ENCODE assay signal across 18 cellular contexts in genomic region chr3:161393803-161394202, GRCh38.
DNase-seq lines count a peak whose midpoint lies in the region; ATAC-seq, FAIRE-seq and TF ChIP-seq lines count a peak whose summit lies in the region.
"Had no signal": no experiment of that assay in that cellular context is flagged by ENCODE, and none has a peak within 500 bp of the region (broad histone marks: within the 10 kb centered on the region; RNA-seq: fewer than 3 reads in every experiment).

No MANE protein-coding gene starts in this region.

- FAIRE-seq in GM18507 (lab: Jason Lieb, UNC) = peak; percentile 76
- FAIRE-seq: endometrium had no signal

- peaks cover 50% of the 10 kb centered on the region for H3K4me1 Mint-ChIP-seq in central memory CD8-positive, alpha-beta T cell
- H3K4me1 Mint-ChIP-seq: H9 had no signal

- no peaks in the 10 kb centered on the region for H3K36me3 Mint-ChIP-seq in central memory CD8-positive, alpha-beta T cell (ENCODE audit: insufficient read depth)
- H3K36me3 Mint-ChIP-seq: activated CD4-positive, alpha-beta memory T cell treated with anti-CD3 and anti-CD28 coated beads for 36 hours had no signal

- no peak overlapping the region for H3K4me3 Mint-ChIP-seq in central memory CD8-positive, alpha-beta T cell
- H3K4me3 Mint-ChIP-seq: activated CD4-positive, alpha-beta memory T cell treated with anti-CD3 and anti-CD28 coated beads for 36 hours; activated T-helper 1 cell treated with anti-CD3 and anti-CD28 coated beads, Interleukin-12 subunit alpha, Interleukin-12 subunit beta, Interleukin-2, Interleukin-4 antibody, amounts not matched to agents 30 ng/mL and 10 ng/mL and 1 ng/mL, durations not matched to agents 14 hours and 24 hours and 36 hours; H9 had no signal

- peaks cover 65% of the 10 kb centered on the region for H3K27me3 Mint-ChIP-seq in central memory CD8-positive, alpha-beta T cell

- no peak for DNase-seq in GM18507 (ENCODE audit: extremely low spot score, insufficient read length, low read depth)
- no peak for DNase-seq in central memory CD8-positive, alpha-beta T cell (ENCODE audit: low spot score in 2 of 2)
- DNase-seq in activated T-cell treated with anti-CD3 and anti-CD28 coated beads for 4 hours = no peak
- DNase-seq in NK-92 treated with Interleukin-12 subunit alpha and Interleukin-12 subunit beta, amount 100 ng/mL, for 24 hours (lab: John Stamatoyannopoulos, UW) = no peak
- no peak for DNase-seq in HEK293T (ENCODE audit: extremely low spot score)
- no peak for DNase-seq in COLO668 (lab: John Stamatoyannopoulos, UW; ENCODE audit: unreplicated experiment)
- DNase-seq: foreskin fibroblast; H9; mucosa of descending colon; NCI-H1105; NCI-H82; occipital lobe; stimulated activated CD4-positive, alpha-beta T cell treated with anti-CD3 and anti-CD28 coated beads, Interleukin-2, amount 100 ng/mL, for 48 hours had no signal

- no peak overlapping the region for H3K27ac Mint-ChIP-seq in central memory CD8-positive, alpha-beta T cell (ENCODE audit: low read depth)
- H3K27ac Mint-ChIP-seq: activated CD4-positive, alpha-beta memory T cell treated with anti-CD3 and anti-CD28 coated beads for 36 hours; activated T-helper 1 cell treated with anti-CD3 and anti-CD28 coated beads, Interleukin-12 subunit alpha, Interleukin-12 subunit beta, Interleukin-2, Interleukin-4 antibody, amounts not matched to agents 30 ng/mL and 10 ng/mL and 1 ng/mL, durations not matched to agents 14 hours and 24 hours and 36 hours; H9 had no signal

- ATAC-seq in GM19395 (IDR thresholded peaks at IDR 0.05; ENCODE audit: unreplicated experiment) (peak; percentile 79), HG03378 (IDR thresholded peaks at IDR 0.05; ENCODE audit: unreplicated experiment) (peak; percentile 81)
- ATAC-seq in central memory CD8-positive, alpha-beta T cell (replicated peaks; ENCODE audit: extremely low read depth, poor library complexity, severe bottlenecking) = peak; percentile 25

- CTCF ChIA-PET in HEK293T (lab: Yijun Ruan, JAX) = no interaction called here

- POLR2A ChIA-PET in HEK293T (lab: Yijun Ruan, JAX) = no interaction called here

- no peaks in the 10 kb centered on the region for H3K9me3 Mint-ChIP-seq in central memory CD8-positive, alpha-beta T cell

TF ChIP-seq in HEK293T, 16 proteins besides CTCF, POLR2A, EP300 and RAD21:
- no peak for TF ChIP-seq ZNF384 (IDR thresholded peaks at IDR 0.05)
- no peak for TF ChIP-seq FOXM1 (IDR thresholded peaks at IDR 0.05; ENCODE audit: borderline replicate concordance)
- TF ChIP-seq PKNOX1 (IDR thresholded peaks at IDR 0.05) = no peak
- TF ChIP-seq L3MBTL2 (conservative IDR thresholded peaks at IDR 0.05) = no peak
- no peak for TF ChIP-seq NFRKB (IDR thresholded peaks at IDR 0.05)
- no peak for TF ChIP-seq HDGF (IDR thresholded peaks at IDR 0.05; ENCODE audit: borderline replicate concordance)
- no peak for TF ChIP-seq ELF4 (IDR thresholded peaks at IDR 0.05)
- TF ChIP-seq CTBP1 (IDR thresholded peaks at IDR 0.05; ENCODE audit: borderline replicate concordance) = no peak
TF ChIP-seq in HEK293T: peak in this region for 0.

Comparison
In these comparisons a context has a peak if more than half of its experiments do, and no peak if none do; other contexts are left out.
1. ATAC-seq: peak in every context shown above with its lines; median percentile 81 in HG03378; 79 in GM19395; 25 in central memory CD8-positive, alpha-beta T cell.